Comparison of ENCODE assay signal across 8 cellular contexts in genomic region chr7:155456772-155457543, GRCh38. TPM values are rescaled to one million over a fixed set of nuclear protein-coding genes. Genes with fewer than 3 reads are reported as not detected.
A peak's percentile ranks its signal among the peaks of the same experiment; 100 is the strongest.
DNase-seq lines count a peak whose midpoint lies in the region; ATAC-seq, FAIRE-seq and TF ChIP-seq lines count a peak whose summit lies in the region.

No MANE protein-coding gene starts in this region.

- no peak for FAIRE-seq in kidney (lab: Jason Lieb, UNC)

- peaks cover 23 to 94% of the 10 kb centered on the region in 2 donors for H3K27me3 ChIP-seq in breast epithelium
- H3K27me3 ChIP-seq in skeletal muscle tissue (ENCODE audit: control insufficient read depth in 3 of 3, insufficient read depth in 3 of 3, low read length in 3 of 3): peaks cover 84 to 92% (median 90%) of the 10 kb centered on the region in 3 donors

- no TSS peak for BruUV-seq in MCF 10A (replicated peaks; lab: Mats Ljungman, UMichigan)

- H3K27ac Mint-ChIP-seq in MCF 10A (ENCODE audit: low read depth, unreplicated experiment): no peak overlapping the region

- no peak for TF ChIP-seq CTCF in breast epithelium (IDR thresholded peaks at IDR 0.05)
- no peak for TF ChIP-seq CTCF in MCF 10A (IDR thresholded peaks at IDR 0.05; ENCODE audit: unreplicated experiment)
- TF ChIP-seq CTCF in kidney (IDR thresholded peaks at IDR 0.05; ENCODE audit: borderline replicate concordance, extremely low read depth, insufficient read depth): no peak

- CTCF ChIA-PET in MCF 10A (lab: Yijun Ruan, JAX): interaction anchor here (0.5 to 1.3 kb wide), 3 partner anchors 11 to 49 kb away, joined by 3 to 4 read pairs (median 3); no protein-coding TSS in a partner anchor

- POLR2A ChIA-PET in MCF 10A (lab: Yijun Ruan, JAX): no interaction called here

- no peak overlapping the region for H3K9ac ChIP-seq in kidney (ENCODE audit: low read length in 2 of 2)
- peak overlapping the region in 2 of 3 donors; percentile 59 to 74 for H3K9ac ChIP-seq in skeletal muscle tissue (ENCODE audit: low read depth in 1 of 3, low read length in 3 of 3)

- H3K36me3 ChIP-seq in breast epithelium: no peaks in the 10 kb centered on the region
- H3K36me3 ChIP-seq in kidney (ENCODE audit: control insufficient read depth in 1 of 2, insufficient read depth in 2 of 2, low read length in 2 of 2): no peaks in the 10 kb centered on the region
- no peaks in the 10 kb centered on the region for H3K36me3 ChIP-seq in skeletal muscle tissue (ENCODE audit: control insufficient read depth in 3 of 3, insufficient read depth in 3 of 3, low read length in 3 of 3)

- ATAC-seq in GM21360 (IDR thresholded peaks at IDR 0.05; ENCODE audit: unreplicated experiment): no peak
- no peak for ATAC-seq in GM21526 (IDR thresholded peaks at IDR 0.05; ENCODE audit: low FRiP score, unreplicated experiment)

- H3K4me1 ChIP-seq in breast epithelium (peaks cover 11 to 14% of the 10 kb centered on the region in 2 donors), kidney (ENCODE audit: control insufficient read depth in 1 of 2, insufficient read depth in 1 of 2, low read depth in 1 of 2, low read length in 2 of 2) (peaks cover 0 to 6% of the 10 kb centered on the region in 2 donors), skeletal muscle tissue (ENCODE audit: control insufficient read depth in 3 of 3, insufficient read depth in 3 of 3, low read length in 3 of 3) (peaks cover 24 to 45% (median 30%) of the 10 kb centered on the region in 3 donors)

- H3K9me3 ChIP-seq in breast epithelium (no peaks in the 10 kb centered on the region), kidney (ENCODE audit: control insufficient read depth in 1 of 2, low read length in 2 of 2) (no peaks in the 10 kb centered on the region), skeletal muscle tissue (ENCODE audit: control insufficient read depth in 3 of 3, low read length in 3 of 3) (no peaks in the 10 kb centered on the region)

- no peak overlapping the region for H3K4me3 Mint-ChIP-seq in MCF 10A (ENCODE audit: unreplicated experiment)

- H3K27ac ChIP-seq in breast epithelium (no peak overlapping the region), caudate nucleus (ENCODE audit: low read depth, low read length) (no peak overlapping the region), kidney (ENCODE audit: low read depth in 2 of 2, low read length in 2 of 2) (no peak overlapping the region), skeletal muscle tissue (ENCODE audit: low read depth, low read length) (no peak overlapping the region)

- no peak for TF ChIP-seq POLR2A in breast epithelium (IDR thresholded peaks at IDR 0.05)

- DNase-seq in breast epithelium (ENCODE audit: low spot score in 2 of 2) (peak in 1 of 2 donors; percentile 30), MCF 10A (ENCODE audit: unreplicated experiment) (no peak), NCI-H748 (lab: John Stamatoyannopoulos, UW; ENCODE audit: unreplicated experiment) (peak; percentile 89), caudate nucleus (lab: John Stamatoyannopoulos, UW) (peak in 56 of 61 donors; percentile 13 to 95 (median 58)), kidney (peak; percentile 90)

- peaks cover 62% of the 10 kb centered on the region for H3K27me3 Mint-ChIP-seq in MCF 10A (ENCODE audit: insufficient read depth, unreplicated experiment)

- H3K4me3 ChIP-seq in breast epithelium (peak overlapping the region; percentile 41 to 76 (median 51)), kidney (ENCODE audit: low read length in 2 of 2) (peak overlapping the region; percentile 45 to 65), skeletal muscle tissue (ENCODE audit: low read length in 3 of 3) (peak overlapping the region; percentile 70 to 78 (median 76))

- intact Hi-C loops in breast epithelium (cut with DNase I; ENCODE audit: low total_unique reads): no loop called here
- intact Hi-C loops in MCF 10A (cut with micrococcal nuclease): no loop called here
- intact Hi-C loops in kidney (cut with DNase I): no loop called here

- no peaks in the 10 kb centered on the region for H3K9me3 Mint-ChIP-seq in MCF 10A (ENCODE audit: unreplicated experiment)

- no peaks in the 10 kb centered on the region for H3K36me3 Mint-ChIP-seq in MCF 10A (ENCODE audit: insufficient read depth, unreplicated experiment)

- H3K4me1 Mint-ChIP-seq in MCF 10A (ENCODE audit: insufficient read depth, unreplicated experiment): no peaks in the 10 kb centered on the region

RNA-seq across cellular contexts. Expression of gene EN2, which starts 1.0 kb away (rescaled TPM):
- under 1 TPM in 2 of 3 donors, not detected in 1; 0.32 to 0.33 TPM for total RNA-seq in breast epithelium
- total RNA-seq in MCF 10A (2022): not detected in 2 replicates
- 0.13 TPM for total RNA-seq in kidney
- polyA plus RNA-seq in kidney (ENCODE audit: insufficient read depth, low read depth, low replicate concordance): not detected
- under 0.01 TPM for total RNA-seq in skeletal muscle tissue

Comparison
In these comparisons a context has a peak if more than half of its experiments do, and no peak if none do; other contexts are left out.
1. H3K9ac ChIP-seq: peak in skeletal muscle tissue (2 of 3); none in kidney (0 of 2).
2. Peak in every context shown above with its lines, with median percentiles within 50 percentile points of each other: H3K4me3 ChIP-seq.